In genomic region chr19:22446605-22447004, GRCh38 we compare ENCODE assay signal across 28 cellular contexts. TPM values are rescaled to one million over a fixed set of nuclear protein-coding genes. Genes with fewer than 3 reads are reported as not detected.
"Had no signal": no experiment of that assay in that cellular context is flagged by ENCODE, and none has a peak within 500 bp of the region (broad histone marks: within the 10 kb centered on the region; RNA-seq: fewer than 3 reads in every experiment).

No MANE protein-coding gene starts in this region.

- H3K4me3 ChIP-seq: stomach, suprapubic skin, testis, thoracic aorta, thyroid gland, tibial artery, tibial nerve, transverse colon, upper lobe of left lung, upper lobe of right lung, uterus, vagina had no signal

- H3K27me3 Mint-ChIP-seq: stimulated activated memory B cell treated with anti-CD40 and anti-IgM and Interleukin-4, amounts not matched to agents 10 μg/mL and 1 μg/mL and 100 μg/mL, for 72 hours; stimulated activated naive B cell treated with anti-CD40 and anti-IgM and Interleukin-4, amounts not matched to agents 10 μg/mL and 1 μg/mL and 100 μg/mL, for 72 hours; stimulated activated naive CD8-positive, alpha-beta T cell treated with anti-CD3 and anti-CD28 coated beads, Interleukin-15, amount 100 ng/mL, for 72 hours; stimulated activated naive CD8-positive, alpha-beta T cell treated with anti-CD3 and anti-CD28 coated beads, Interleukin-15, Interleukin-2, amounts not matched to agents 100 ng/mL and 50 ng/mL, for 24 hours; type B pancreatic cell had no signal

- H3K36me3 ChIP-seq: stomach, suprapubic skin, thoracic aorta, thyroid gland, tibial artery, tibial nerve, transverse colon, upper lobe of left lung, upper lobe of right lung, uterus, vagina had no signal

- H3K9me3 ChIP-seq: testis, thyroid gland had no signal

- H3K4me3 Mint-ChIP-seq: stimulated activated effector memory CD8-positive, alpha-beta T cell treated with anti-CD3 and anti-CD28 coated beads, Interleukin-12 subunit alpha, Interleukin-12 subunit beta, amount 100 ng/mL, for 72 hours; stimulated activated memory B cell treated with anti-CD40 and anti-IgM and Interleukin-4, amounts not matched to agents 10 μg/mL and 1 μg/mL and 100 μg/mL, for 72 hours; stimulated activated naive B cell treated with anti-CD40 and anti-IgM and Interleukin-4, amounts not matched to agents 10 μg/mL and 1 μg/mL and 100 μg/mL, for 72 hours; stimulated activated naive CD8-positive, alpha-beta T cell treated with anti-CD3 and anti-CD28 coated beads, Interleukin-15, amount 100 ng/mL, for 72 hours; stimulated activated naive CD8-positive, alpha-beta T cell treated with anti-CD3 and anti-CD28 coated beads, Interleukin-15, Interleukin-2, amounts not matched to agents 100 ng/mL and 50 ng/mL, for 24 hours; type B pancreatic cell had no signal

- H3K27ac ChIP-seq: stomach, suprapubic skin, testis, thoracic aorta, thyroid gland, tibial artery, tibial nerve, transverse colon, upper lobe of left lung, upper lobe of right lung, uterus, vagina had no signal

- H3K36me3 Mint-ChIP-seq: stimulated activated effector memory CD8-positive, alpha-beta T cell treated with anti-CD3 and anti-CD28 coated beads, Interleukin-12 subunit alpha, Interleukin-12 subunit beta, amount 100 ng/mL, for 72 hours; stimulated activated memory B cell treated with anti-CD40 and anti-IgM and Interleukin-4, amounts not matched to agents 10 μg/mL and 1 μg/mL and 100 μg/mL, for 72 hours; stimulated activated naive B cell treated with anti-CD40 and anti-IgM and Interleukin-4, amounts not matched to agents 10 μg/mL and 1 μg/mL and 100 μg/mL, for 72 hours; type B pancreatic cell had no signal

- ATAC-seq: stimulated activated effector memory CD8-positive, alpha-beta T cell treated with anti-CD3 and anti-CD28 coated beads, Interleukin-12 subunit alpha, Interleukin-12 subunit beta, amount 100 ng/mL, for 72 hours; stimulated activated memory B cell treated with anti-CD40 and anti-IgM and Interleukin-4, amounts not matched to agents 10 μg/mL and 1 μg/mL and 100 μg/mL, for 72 hours; stimulated activated naive B cell treated with anti-CD40 and anti-IgM and Interleukin-4, amounts not matched to agents 10 μg/mL and 1 μg/mL and 100 μg/mL, for 72 hours; stimulated activated naive CD8-positive, alpha-beta T cell treated with anti-CD3 and anti-CD28 coated beads, Interleukin-15, amount 100 ng/mL, for 72 hours; stimulated activated naive CD8-positive, alpha-beta T cell treated with anti-CD3 and anti-CD28 coated beads, Interleukin-15, Interleukin-2, amounts not matched to agents 100 U/mL and 50 U/mL, for 24 hours; upper lobe of right lung had no signal

- H3K4me1 Mint-ChIP-seq: stimulated activated effector memory CD8-positive, alpha-beta T cell treated with anti-CD3 and anti-CD28 coated beads, Interleukin-12 subunit alpha, Interleukin-12 subunit beta, amount 100 ng/mL, for 72 hours; stimulated activated memory B cell treated with anti-CD40 and anti-IgM and Interleukin-4, amounts not matched to agents 10 μg/mL and 1 μg/mL and 100 μg/mL, for 72 hours; stimulated activated naive B cell treated with anti-CD40 and anti-IgM and Interleukin-4, amounts not matched to agents 10 μg/mL and 1 μg/mL and 100 μg/mL, for 72 hours; stimulated activated naive CD8-positive, alpha-beta T cell treated with anti-CD3 and anti-CD28 coated beads, Interleukin-15, amount 100 ng/mL, for 72 hours had no signal

- H3K27ac Mint-ChIP-seq: stimulated activated effector memory CD8-positive, alpha-beta T cell treated with anti-CD3 and anti-CD28 coated beads, Interleukin-12 subunit alpha, Interleukin-12 subunit beta, amount 100 ng/mL, for 72 hours; stimulated activated memory B cell treated with anti-CD40 and anti-IgM and Interleukin-4, amounts not matched to agents 10 μg/mL and 1 μg/mL and 100 μg/mL, for 72 hours; stimulated activated naive B cell treated with anti-CD40 and anti-IgM and Interleukin-4, amounts not matched to agents 10 μg/mL and 1 μg/mL and 100 μg/mL, for 72 hours; stimulated activated naive CD8-positive, alpha-beta T cell treated with anti-CD3 and anti-CD28 coated beads, Interleukin-15, amount 100 ng/mL, for 72 hours; stimulated activated naive CD8-positive, alpha-beta T cell treated with anti-CD3 and anti-CD28 coated beads, Interleukin-15, Interleukin-2, amounts not matched to agents 100 ng/mL and 50 ng/mL, for 24 hours; type B pancreatic cell had no signal

- DNase-seq: stimulated activated CD4-positive, alpha-beta T cell treated with anti-CD3 and anti-CD28 coated beads, Interleukin-2, amount 100 ng/mL, for 48 hours; stimulated activated CD4-positive, alpha-beta T cell treated with anti-CD3 and anti-CD28 coated beads, Interleukin-4, amount 100 ng/mL, for 1 hour; stimulated activated CD4-positive, alpha-beta T cell treated with anti-CD3 and anti-CD28 coated beads, Interleukin-4, amount 100 ng/mL, for 24 hours; stimulated activated CD4-positive, alpha-beta T cell treated with anti-CD3 and anti-CD28 coated beads, Interleukin-4, amount 100 ng/mL, for 4 hours; stimulated activated CD8-positive, alpha-beta memory T cell treated with anti-CD3 and anti-CD28 coated beads, Interleukin-4, amount 100 ng/mL, for 48 hours; stimulated activated naive B cell treated with anti-CD40 and anti-IgM and Interleukin-4, amounts not matched to agents 10 μg/mL and 1 μg/mL and 100 μg/mL, for 72 hours; stimulated activated naive CD4-positive, alpha-beta T cell; stimulated activated naive CD4-positive, alpha-beta T cell treated with Interleukin-2 at 50 U/mL for 16 hours; stimulated activated naive CD8-positive, alpha-beta T cell treated with anti-CD3 and anti-CD28 coated beads, Interleukin-15, amount 100 ng/mL, for 72 hours; stimulated activated naive CD8-positive, alpha-beta T cell treated with anti-CD3 and anti-CD28 coated beads, Interleukin-15, Interleukin-2, amounts not matched to agents 100 U/mL and 50 U/mL, for 24 hours; stomach; substantia nigra; testis; thyroid gland; tibial artery; transverse colon; upper lobe of left lung; upper lobe of right lung; uterus had no signal

- H3K27me3 ChIP-seq: stomach, suprapubic skin, testis, thyroid gland, tibial artery, tibial nerve, transverse colon, upper lobe of left lung, upper lobe of right lung, uterus, vagina had no signal

- H3K4me1 ChIP-seq: stomach, suprapubic skin, testis, thyroid gland, tibial artery, tibial nerve, transverse colon, upper lobe of left lung, upper lobe of right lung, uterus, vagina had no signal

- FAIRE-seq: urothelium cell line had no signal

RNA-seq across cellular contexts. Expression of gene ZNF98, which starts 24.5 kb away (rescaled TPM):
- total RNA-seq: upper lobe of right lung had no signal
- polyA plus RNA-seq: stomach had no signal
